12 cellular contexts compared by ENCODE assay signal in the genomic region with DNA sequence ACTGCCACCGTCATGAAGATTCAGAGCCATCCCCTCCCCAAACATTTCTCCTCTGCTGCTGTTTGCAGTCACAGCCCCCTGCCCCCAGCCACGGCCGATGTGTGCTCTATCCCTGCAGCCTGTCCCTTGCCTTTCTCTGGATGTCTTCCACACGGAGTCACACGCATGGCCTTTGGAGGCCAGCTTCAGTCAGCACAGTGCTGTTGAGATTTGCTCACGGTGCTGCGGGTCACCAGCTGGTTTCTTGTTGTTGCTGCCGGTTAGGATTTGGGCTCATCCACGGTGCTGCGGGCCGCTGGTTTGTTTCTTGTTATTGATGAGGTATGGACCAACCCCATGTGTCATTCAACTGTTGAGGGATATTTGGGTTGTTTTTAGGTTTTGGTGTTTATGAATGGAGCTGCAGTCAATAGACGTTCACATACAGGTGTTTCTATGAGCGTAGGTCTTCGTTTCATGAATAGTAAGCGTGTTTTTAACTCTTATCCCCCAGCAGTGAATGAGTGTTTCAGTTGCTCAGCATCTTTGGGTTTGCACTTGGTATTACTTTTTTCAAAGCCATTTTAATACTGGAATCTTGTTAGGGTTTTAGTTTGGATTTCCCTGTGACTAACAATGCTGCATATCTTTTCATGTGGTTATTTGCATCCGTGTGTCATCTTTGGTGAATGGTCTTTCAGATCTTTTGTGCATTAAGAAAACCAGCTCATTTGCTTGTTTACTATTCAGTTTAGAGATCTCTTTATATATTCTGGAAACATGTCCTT. TPM values are rescaled to one million over a fixed set of nuclear protein-coding genes. Genes with fewer than 3 reads are reported as not detected.
DNase-seq lines count a peak whose midpoint lies in the region; ATAC-seq and TF ChIP-seq lines count a peak whose summit lies in the region.
"Had no signal": no experiment of that assay in that cellular context is flagged by ENCODE, and none has a peak within 500 bp of the region (broad histone marks: within the 10 kb centered on the region; RNA-seq: fewer than 3 reads in every experiment).

No MANE protein-coding gene starts in this region.

- H3K9me3 ChIP-seq in heart right ventricle, result peaks cover 0 to 31% (median 0%) of the 10 kb centered on the region in 11 donors
- no peaks in the 10 kb centered on the region for H3K9me3 ChIP-seq in upper lobe of right lung

- CTCF ChIA-PET in activated CD4-positive, alpha-beta memory T cell treated with anti-CD3 and anti-CD28 coated beads, Interleukin-2, amount 10 ng/mL, durations not matched to agents 7 days and 5 days (lab: Charles Lee), result interaction anchor here (0.8 to 1.8 kb wide), 6 partner anchors 10 to 67 kb away, joined by 3 to 7 read pairs (median 6); no protein-coding TSS in a partner anchor

- H3K4me3 Mint-ChIP-seq in activated CD4-positive, alpha-beta memory T cell treated with anti-CD3 and anti-CD28 coated beads, Interleukin-2, amount 10 ng/mL, durations not matched to agents 7 days and 5 days, result peak overlapping the region; percentile 18

- H3K27ac ChIP-seq in heart right ventricle (no peak overlapping the region), upper lobe of right lung (no peak overlapping the region)
- H3K27ac ChIP-seq: parathyroid adenoma had no signal

- intact Hi-C loops in cardiac septum (cut with DNase I) (no loop called here), heart right ventricle (cut with DNase I) (no loop called here), upper lobe of right lung (cut with DNase I) (no loop called here)

- peak overlapping the region; percentile 87 for H3K27ac Mint-ChIP-seq in activated CD4-positive, alpha-beta memory T cell treated with anti-CD3 and anti-CD28 coated beads, Interleukin-2, amount 10 ng/mL, durations not matched to agents 7 days and 5 days
- H3K27ac Mint-ChIP-seq: CD4-positive, alpha-beta memory T cell had no signal

- TF ChIP-seq CTCF in heart right ventricle (IDR thresholded peaks at IDR 0.05) (no peak), fibroblast of mammary gland (conservative IDR thresholded peaks at IDR 0.05; ENCODE audit: control insufficient read depth, insufficient read depth, low read depth, low read length) (no peak), upper lobe of right lung (IDR thresholded peaks at IDR 0.05) (no peak)

- 90 to 91% methylated on average over 16 of the region's 16 CpGs for WGBS in heart right ventricle, 2 donors

- H3K27me3 ChIP-seq in heart right ventricle (peaks cover 0 to 22% (median 18%) of the 10 kb centered on the region in 7 donors), upper lobe of right lung (no peaks in the 10 kb centered on the region)

- H3K9me3 Mint-ChIP-seq in activated CD4-positive, alpha-beta memory T cell treated with anti-CD3 and anti-CD28 coated beads, Interleukin-2, amount 10 ng/mL, durations not matched to agents 7 days and 5 days, result peaks cover 13% of the 10 kb centered on the region

- DNase-seq in cardiac septum (ENCODE audit: low spot score), result peak; percentile 53
- no peak for DNase-seq in heart right ventricle
- DNase-seq in activated CD4-positive, alpha-beta memory T cell treated with anti-CD3 and anti-CD28 coated beads, Interleukin-2, amount 10 ng/mL, durations not matched to agents 7 days and 5 days, result no peak
- DNase-seq in fibroblast of mammary gland (ENCODE audit: low read depth), result peak; percentile 47
- peak; percentile 40 for DNase-seq in upper lobe of right lung
- DNase-seq in effector CD4-positive, alpha-beta T cell, result no peak
- DNase-seq in NCI-H510A (lab: John Stamatoyannopoulos, UW), result no peak
- DNase-seq: CD4-positive, alpha-beta memory T cell; kidney glomerular epithelial cell; SHP77 treated with DMSO at 0.1 percent for 48 hours had no signal

- H3K36me3 Mint-ChIP-seq in activated CD4-positive, alpha-beta memory T cell treated with anti-CD3 and anti-CD28 coated beads, Interleukin-2, amount 10 ng/mL, durations not matched to agents 7 days and 5 days (ENCODE audit: low read depth), result peaks cover 53% of the 10 kb centered on the region
- H3K36me3 Mint-ChIP-seq: CD4-positive, alpha-beta memory T cell had no signal

- ATAC-seq in heart right ventricle (no peak), upper lobe of right lung (no peak), GM21360 (IDR thresholded peaks at IDR 0.05; ENCODE audit: unreplicated experiment) (no peak)

- POLR2A ChIA-PET in activated CD4-positive, alpha-beta memory T cell treated with anti-CD3 and anti-CD28 coated beads, Interleukin-2, amount 10 ng/mL, durations not matched to agents 7 days and 5 days (lab: Charles Lee), result interaction anchor here (0.9 to 4.6 kb wide), 9 partner anchors 8 to 160 kb away, joined by 3 to 25 read pairs (median 6); no protein-coding TSS in a partner anchor

- peaks cover 69% of the 10 kb centered on the region for H3K4me1 Mint-ChIP-seq in activated CD4-positive, alpha-beta memory T cell treated with anti-CD3 and anti-CD28 coated beads, Interleukin-2, amount 10 ng/mL, durations not matched to agents 7 days and 5 days

- H3K36me3 ChIP-seq in heart right ventricle, result no peaks in the 10 kb centered on the region
- no peaks in the 10 kb centered on the region for H3K36me3 ChIP-seq in upper lobe of right lung

- H3K4me1 ChIP-seq in heart right ventricle (peaks cover 0 to 4% (median 2%) of the 10 kb centered on the region in 9 donors), upper lobe of right lung (peaks cover 4% of the 10 kb centered on the region)
- H3K4me1 ChIP-seq: parathyroid adenoma had no signal

- no peaks in the 10 kb centered on the region for H3K27me3 Mint-ChIP-seq in activated CD4-positive, alpha-beta memory T cell treated with anti-CD3 and anti-CD28 coated beads, Interleukin-2, amount 10 ng/mL, durations not matched to agents 7 days and 5 days

- H3K4me3 ChIP-seq in heart right ventricle, result no peak overlapping the region
- H3K4me3 ChIP-seq in fibroblast of mammary gland (ENCODE audit: control insufficient read depth, low read depth, low read length), result no peak overlapping the region
- H3K4me3 ChIP-seq in upper lobe of right lung, result no peak overlapping the region

RNA-seq across cellular contexts. Expression of a gene that starts 57.6 kb away (rescaled TPM):
- 0.73 TPM for total RNA-seq in cardiac septum
- 1 to 10 TPM in 1 of 10 donors, under 1 TPM in 7, not detected in 2; 0.07 to 1.2 (median 0.46) TPM for total RNA-seq in heart right ventricle
- under 1 TPM; 0.07 to 0.15 TPM for polyA plus RNA-seq in heart right ventricle
- 10 to 100 TPM; 23.6 to 24.6 TPM for total RNA-seq in activated CD4-positive, alpha-beta memory T cell treated with anti-CD3 and anti-CD28 coated beads, Interleukin-2, amount 10 ng/mL, durations not matched to agents 7 days and 5 days
- total RNA-seq in upper lobe of right lung, result 11.3 TPM

Comparison
In these comparisons a context has a peak if more than half of its experiments do, and no peak if none do; other contexts are left out.
1. DNase-seq: peak in cardiac septum (single experiment), fibroblast of mammary gland (single experiment) and upper lobe of right lung (single experiment); none in heart right ventricle (0 of 2), activated CD4-positive, alpha-beta memory T cell treated with anti-CD3 and anti-CD28 coated beads, Interleukin-2, amount 10 ng/mL, durations not matched to agents 7 days and 5 days (single experiment), effector CD4-positive, alpha-beta T cell (single experiment) and NCI-H510A (single experiment).